ENCODE assay signal across 8 cellular contexts in genomic region chr6:43644940-43645612, GRCh38. TPM values are rescaled to one million over a fixed set of nuclear protein-coding genes. Genes with fewer than 3 reads are reported as not detected.
A peak's percentile ranks its signal among the peaks of the same experiment; 100 is the strongest.
DNase-seq lines count a peak whose midpoint lies in the region; ATAC-seq and TF ChIP-seq lines count a peak whose summit lies in the region.

TSS of gene RSPH9 (plus strand) at chr6:43645036. CDS start at chr6:43645099, 63 bp downstream.

- peak within 1 kb of the TSS; percentile 9 for H3K9ac ChIP-seq in iPS-18a (ENCODE audit: low read length)

- peaks cover 20 to 24% (median 22%) of the 10 kb centered on the region in 3 donors for H3K4me1 Mint-ChIP-seq in T-cell

- POLR2A ChIA-PET in T-cell (lab: Charles Lee): interaction anchor here in 1 of 2 donors (0.8 kb wide), 1 partner anchor 1081 kb away, joined by 3 read pairs; the partner anchor contains the start of gene UBR2

- H3K9me3 ChIP-seq in iPS-18a (ENCODE audit: control insufficient read depth, low read depth, low read length): no peaks in the 10 kb centered on the region

- peak within 1 kb of the TSS; percentile 78 for H3K4me3 Mint-ChIP-seq in T-cell

- H3K4me1 ChIP-seq in iPS-18a (ENCODE audit: control insufficient read depth, low read depth, low read length): peaks cover 4% of the 10 kb centered on the region

- no peak within 1 kb of the TSS for H3K27ac ChIP-seq in iPS-18a (ENCODE audit: low read length)

- H3K36me3 Mint-ChIP-seq in T-cell: peaks cover 22% of the 10 kb centered on the region

- H3K4me3 ChIP-seq in astrocyte of the spinal cord (ENCODE audit: low read depth, low read length) (peak within 1 kb of the TSS; percentile 56), iPS-18a (ENCODE audit: low read length) (peak within 1 kb of the TSS; percentile 70)

- CTCF ChIA-PET in T-cell (lab: Charles Lee): interaction anchor here in 1 of 2 donors (0.6 to 1.0 kb wide), 2 partner anchors 21 to 39 kb away, joined by 3 to 4 read pairs; no protein-coding TSS in a partner anchor

- H3K27me3 ChIP-seq in iPS-18a (ENCODE audit: control insufficient read depth, insufficient read depth, low read length): no peaks in the 10 kb centered on the region

- peak; percentile 66 for DNase-seq in AG08396 (ENCODE audit: low spot score)
- peak in 33 of 34 experiments; percentile 16 to 68 (median 52) for DNase-seq in T-cell
- peak; percentile 78 for DNase-seq in astrocyte of the spinal cord (ENCODE audit: low read depth, low spot score)
- peak; percentile 84 for DNase-seq in stimulated activated CD4-positive, alpha-beta T cell treated with anti-CD3 and anti-CD28 coated beads, Interleukin-15, amount 100 ng/mL, for 24 hours

- in situ Hi-C loops in astrocyte of the spinal cord (cut with HindIII; ENCODE audit: low sequenced_read_pairs): no loop called here

- ATAC-seq in GM21786 (IDR thresholded peaks at IDR 0.05; ENCODE audit: unreplicated experiment) (peak; percentile 55), T-cell (replicated peaks in 1 of 4) (peak; percentile 76 to 87 (median 81)), HG02970 (IDR thresholded peaks at IDR 0.05; ENCODE audit: low FRiP score, unreplicated experiment) (no peak), HG03565 (IDR thresholded peaks at IDR 0.05; ENCODE audit: unreplicated experiment) (no peak)

- no peaks in the 10 kb centered on the region for H3K9me3 Mint-ChIP-seq in T-cell

- H3K27me3 Mint-ChIP-seq in T-cell: no peaks in the 10 kb centered on the region

- peak within 1 kb of the TSS; percentile 62 to 64 for H3K27ac Mint-ChIP-seq in T-cell

- peaks cover 14% of the 10 kb centered on the region for H3K36me3 ChIP-seq in iPS-18a (ENCODE audit: control insufficient read depth, low read depth, low read length)

- no peak for TF ChIP-seq CTCF in astrocyte of the spinal cord (IDR thresholded peaks at IDR 0.05; ENCODE audit: low read depth, low read length)

RNA-seq across cellular contexts. Expression of gene RSPH9, which starts in this region (rescaled TPM):
- not detected for total RNA-seq in T-cell

Comparison
In these comparisons a context has a peak if more than half of its experiments do, and no peak if none do; other contexts are left out.
1. Peak in DNase-seq and ATAC-seq in T-cell; RNA of the gene not detected or under 1 TPM.